In genomic region chr1:11638121-11638520, GRCh38 we compare ENCODE assay signal across 30 cellular contexts. TPM values are rescaled to one million over a fixed set of nuclear protein-coding genes. Genes with fewer than 3 reads are reported as not detected.
"Had no signal": no experiment of that assay in that cellular context is flagged by ENCODE, and none has a peak within 500 bp of the region (broad histone marks: within the 10 kb centered on the region; RNA-seq: fewer than 3 reads in every experiment).

No MANE protein-coding gene starts in this region.

- H3K4me1 Mint-ChIP-seq: mesothelial cell of epicardium had no signal

- H3K27ac ChIP-seq: colonic mucosa, epithelial cell of prostate, esophagus squamous epithelium, gastrocnemius medialis, heart right ventricle, left lung, lower lobe of right lung had no signal

- H3K27me3 ChIP-seq: colonic mucosa had no signal

- DNase-seq: colonic mucosa; cortex of kidney; effector CD8-positive, alpha-beta T cell; effector memory CD8-positive, alpha-beta T cell; endodermal cell; erythroblast; esophagus squamous epithelium; foreskin fibroblast; foreskin melanocyte; gastrocnemius medialis; glutamatergic neuron; head of caudate nucleus; heart right ventricle; hippocampal formation; left cardiac atrium; left lung; left ventricle myocardium superior; lower lobe of right lung; mesenchymal stem cell; mucosa of descending colon; naive B cell had no signal

- H3K9me3 Mint-ChIP-seq: dendritic cell treated with granulocyte-macrophage colony-stimulating factor and Interleukin-4, amounts not matched to agents 40 ng/mL and 50 ng/mL, for 4 days; effector memory CD8-positive, alpha-beta T cell; mesothelial cell of epicardium; naive B cell had no signal

- H3K9me3 ChIP-seq: colonic mucosa, esophagus squamous epithelium, gastrocnemius medialis, heart right ventricle, left lung, lower lobe of right lung, mucosa of descending colon had no signal

- H3K4me1 ChIP-seq: colonic mucosa, esophagus squamous epithelium, gastrocnemius medialis, left lung, lower lobe of right lung had no signal

- ATAC-seq: effector memory CD8-positive, alpha-beta T cell; esophagus mucosa; gastrocnemius medialis; heart right ventricle; left cardiac atrium; left lung; left ventricle myocardium superior; lower lobe of right lung; mucosa of descending colon had no signal

- H3K4me3 Mint-ChIP-seq: dendritic cell treated with granulocyte-macrophage colony-stimulating factor and Interleukin-4, amounts not matched to agents 40 ng/mL and 50 ng/mL, for 4 days; effector memory CD8-positive, alpha-beta T cell; endodermal cell; mesothelial cell of epicardium; naive B cell had no signal

- H3K36me3 ChIP-seq: colonic mucosa, esophagus squamous epithelium, gastrocnemius medialis, heart right ventricle, left lung, lower lobe of right lung had no signal

- H3K4me3 ChIP-seq: colonic mucosa, esophagus squamous epithelium, gastrocnemius medialis, heart right ventricle, left lung, lower lobe of right lung, mucosa of descending colon had no signal

- FAIRE-seq: endometrium, islet of Langerhans, keratinocyte had no signal

- H3K27ac Mint-ChIP-seq: dendritic cell treated with granulocyte-macrophage colony-stimulating factor and Interleukin-4, amounts not matched to agents 40 ng/mL and 50 ng/mL, for 4 days; effector memory CD8-positive, alpha-beta T cell; endodermal cell; mesothelial cell of epicardium had no signal

- H3K36me3 Mint-ChIP-seq: mesothelial cell of epicardium, naive B cell had no signal

RNA-seq across cellular contexts. Expression of gene FBXO2, which starts 16.1 kb away (rescaled TPM):
- total RNA-seq: myocyte had no signal

RNA-seq across cellular contexts. Expression of gene DRAXIN, which starts 53.4 kb away (rescaled TPM):
- total RNA-seq: esophagus squamous epithelium, gastrocnemius medialis, mesenteric fat pad had no signal
- polyA plus RNA-seq: keratinocyte had no signal
